ENCODE assay signal across 21 cellular contexts in genomic region chr4:57116245-57116644, GRCh38. TPM values are rescaled to one million over a fixed set of nuclear protein-coding genes. Genes with fewer than 3 reads are reported as not detected.
"Had no signal": no experiment of that assay in that cellular context is flagged by ENCODE, and none has a peak within 500 bp of the region (broad histone marks: within the 10 kb centered on the region; RNA-seq: fewer than 3 reads in every experiment).

No MANE protein-coding gene starts in this region.

- DNase-seq: activated CD4-positive, alpha-beta T cell treated with anti-CD3 and anti-CD28 coated beads for 1 hour; activated CD4-positive, alpha-beta T cell treated with anti-CD3 and anti-CD28 coated beads, Interleukin-2, amount 10 ng/mL, durations not matched to agents 7 days and 5 days; activated CD8-positive, alpha-beta T cell treated with anti-CD3 and anti-CD28 coated beads for 36 hours; activated gamma-delta T cell treated with Interleukin-2 at 50 U/mL for 16 hours; activated T-cell treated with anti-CD3 and anti-CD28 coated beads, Interleukin-2, amount 50 U/mL, for 4 hours; effector CD8-positive, alpha-beta T cell; left lung; lower lobe of right lung; mucosa of descending colon; retina; stimulated activated CD4-positive, alpha-beta T cell treated with anti-CD3 and anti-CD28 coated beads, Interleukin-12 subunit alpha, Interleukin-12 subunit beta, amount 100 ng/mL, for 4 hours; stimulated activated CD4-positive, alpha-beta T cell treated with anti-CD3 and anti-CD28 coated beads, Interleukin-4, amount 100 ng/mL, for 1 hour; stimulated activated naive CD8-positive, alpha-beta T cell treated with anti-CD3 and anti-CD28 coated beads, Interleukin-15, Interleukin-2, amounts not matched to agents 100 U/mL and 50 U/mL, for 24 hours; testis; uterus had no signal

- ATAC-seq: activated CD8-positive, alpha-beta T cell treated with anti-CD3 and anti-CD28 coated beads for 36 hours; activated T-cell treated with anti-CD3 and anti-CD28 coated beads, Interleukin-2, amount 50 U/mL, for 4 hours; activated T-helper 17 cell treated with anti-CD3 and anti-CD28 coated beads, Interleukin-2, amount 50 U/mL, for 72 hours; left lung; lower lobe of right lung; mucosa of descending colon; natural killer cell treated with Interleukin-12 subunit alpha and Interleukin-12 subunit beta and Interleukin-15 and Interleukin-18, amount 100 ng/mL, for 72 hours; sciatic nerve; stimulated activated naive CD8-positive, alpha-beta T cell treated with anti-CD3 and anti-CD28 coated beads, Interleukin-15, Interleukin-2, amounts not matched to agents 100 U/mL and 50 U/mL, for 24 hours; WTC11 had no signal

- H3K4me3 ChIP-seq: breast epithelium, left lung, lower lobe of right lung, mucosa of descending colon, skin epidermis, testis, uterus had no signal

- H3K36me3 ChIP-seq: breast epithelium, left lung, lower lobe of right lung, uterus had no signal

- H3K27me3 ChIP-seq: breast epithelium, left lung, testis, uterus had no signal

- H3K4me1 ChIP-seq: breast epithelium, testis, uterus had no signal

- H3K9me3 ChIP-seq: breast epithelium, left lung, lower lobe of right lung, mucosa of descending colon, testis, uterus had no signal

- H3K27ac ChIP-seq: breast epithelium, left lung, lower lobe of right lung, skin epidermis, testis, uterus had no signal

RNA-seq across cellular contexts. Expression of gene IGFBP7, which starts 6.1 kb away (rescaled TPM):
- total RNA-seq: activated CD8-positive, alpha-beta T cell treated with anti-CD3 and anti-CD28 coated beads for 36 hours; activated T-helper 17 cell treated with anti-CD3 and anti-CD28 coated beads, Interleukin-2, amount 50 U/mL, for 72 hours had no signal
